1 cellular context compared by ENCODE assay signal in genomic region chr4:65096630-65097029, GRCh38.
TF ChIP-seq lines count a peak whose summit lies in the region.

No MANE protein-coding gene starts in this region.

TF ChIP-seq in K562, 482 proteins besides CTCF, POLR2A, EP300 and RAD21 (continued from another document):
- TF ChIP-seq MGA (IDR thresholded peaks at IDR 0.05): no peak
- TF ChIP-seq KAT2B (IDR thresholded peaks at IDR 0.05; ENCODE audit: low read depth, low read length): no peak
- peak; percentile 71; the same call in 1 of the 2 replicates for TF ChIP-seq HLTF (IDR thresholded peaks at IDR 0.05)
- TF ChIP-seq CTBP1 (IDR thresholded peaks at IDR 0.05; ENCODE audit: borderline replicate concordance): no peak
- no peak for TF ChIP-seq SREBF2 (CRISPR knock-in tag; IDR thresholded peaks at IDR 0.05)
- no peak for TF ChIP-seq ID3 (CRISPR knock-in tag; IDR thresholded peaks at IDR 0.05)
- TF ChIP-seq ID3 (tag; IDR thresholded peaks at IDR 0.05): no peak
